35 cellular contexts compared by ENCODE assay signal in the genomic region with DNA sequence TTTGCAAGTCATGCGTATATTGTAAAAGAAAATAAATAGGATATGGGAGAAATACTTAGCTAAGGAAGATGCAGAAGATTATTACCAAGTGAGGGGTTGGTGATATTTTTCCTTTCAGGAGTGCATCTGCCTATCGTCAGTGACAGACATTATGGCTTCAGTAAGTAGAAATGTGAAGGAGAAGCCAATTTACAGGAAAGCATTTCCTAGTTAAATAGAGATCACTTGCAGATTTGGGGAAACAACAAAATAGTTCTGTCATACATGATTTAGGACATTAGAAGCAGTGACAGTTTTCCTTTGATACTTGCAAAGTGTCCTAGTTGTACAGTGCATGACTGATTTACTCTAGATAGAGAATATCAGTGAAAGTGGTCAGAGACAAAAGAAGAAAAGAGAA.
"Had no signal": no experiment of that assay in that cellular context is flagged by ENCODE, and none has a peak within 500 bp of the region (broad histone marks: within the 10 kb centered on the region; RNA-seq: fewer than 3 reads in every experiment).

No MANE protein-coding gene starts in this region.

- H3K4me1 Mint-ChIP-seq: activated CD4-positive, alpha-beta T cell treated with anti-CD3 and anti-CD28 coated beads for 36 hours; activated CD4-positive, alpha-beta T cell treated with anti-CD3 and anti-CD28 coated beads, Interleukin-2, amount 10 ng/mL, durations not matched to agents 7 days and 5 days; activated naive CD8-positive, alpha-beta T cell treated with anti-CD3 and anti-CD28 coated beads for 36 hours; activated T-helper 17 cell treated with anti-CD3 and anti-CD28 coated beads, Interleukin-2, amount 50 U/mL, for 72 hours had no signal

- H3K36me3 ChIP-seq: adrenal gland, brain microvascular endothelial cell, breast epithelium, WERI-Rb-1 had no signal

- H3K36me3 Mint-ChIP-seq: activated CD4-positive, alpha-beta memory T cell treated with anti-CD3 and anti-CD28 coated beads for 36 hours; activated naive CD8-positive, alpha-beta T cell treated with anti-CD3 and anti-CD28 coated beads for 36 hours had no signal

- H3K27ac Mint-ChIP-seq: activated CD4-positive, alpha-beta memory T cell treated with anti-CD3 and anti-CD28 coated beads for 36 hours; activated CD4-positive, alpha-beta T cell treated with anti-CD3 and anti-CD28 coated beads for 36 hours; activated CD4-positive, alpha-beta T cell treated with anti-CD3 and anti-CD28 coated beads, Interleukin-2, amount 10 ng/mL, durations not matched to agents 7 days and 5 days; activated CD8-positive, alpha-beta T cell treated with anti-CD3 and anti-CD28 coated beads for 36 hours; activated naive CD4-positive, alpha-beta T cell treated with anti-CD3 and anti-CD28 coated beads for 36 hours; activated naive CD4-positive, alpha-beta T cell treated with anti-CD3 and anti-CD28 coated beads, Interleukin-2, amount 50 U/mL, for 72 hours; activated naive CD8-positive, alpha-beta T cell treated with anti-CD3 and anti-CD28 coated beads for 36 hours; activated T-cell treated with anti-CD3 and anti-CD28 coated beads, Interleukin-2, amount 50 U/mL, for 72 hours; activated T-helper 1 cell treated with anti-CD3 and anti-CD28 coated beads, Interleukin-12 subunit alpha, Interleukin-12 subunit beta, Interleukin-2, Interleukin-4 antibody, amounts not matched to agents 30 ng/mL and 10 ng/mL and 1 ng/mL, durations not matched to agents 14 hours and 24 hours and 36 hours; activated T-helper 17 cell treated with anti-CD3 and anti-CD28 coated beads, Interleukin-2, amount 50 U/mL, for 72 hours; T-helper 2 cell treated with Interferon-gamma antibody and Interleukin-4, amounts not matched to agents 5 μg/mL and 100 μg/mL, for 36 hours; WTC11 had no signal

- H3K9me3 ChIP-seq: adrenal gland, body of pancreas had no signal

- H3K4me3 Mint-ChIP-seq: activated CD4-positive, alpha-beta memory T cell treated with anti-CD3 and anti-CD28 coated beads for 36 hours; activated CD4-positive, alpha-beta T cell treated with anti-CD3 and anti-CD28 coated beads for 36 hours; activated CD4-positive, alpha-beta T cell treated with anti-CD3 and anti-CD28 coated beads, Interleukin-2, amount 10 ng/mL, durations not matched to agents 7 days and 5 days; activated CD8-positive, alpha-beta T cell treated with anti-CD3 and anti-CD28 coated beads for 36 hours; activated naive CD4-positive, alpha-beta T cell treated with anti-CD3 and anti-CD28 coated beads for 36 hours; activated naive CD8-positive, alpha-beta T cell treated with anti-CD3 and anti-CD28 coated beads for 36 hours; activated T-cell treated with anti-CD3 and anti-CD28 coated beads, Interleukin-2, amount 50 U/mL, for 4 hours; activated T-cell treated with anti-CD3 and anti-CD28 coated beads, Interleukin-2, amount 50 U/mL, for 72 hours; activated T-helper 1 cell treated with anti-CD3 and anti-CD28 coated beads, Interleukin-12 subunit alpha, Interleukin-12 subunit beta, Interleukin-2, Interleukin-4 antibody, amounts not matched to agents 30 ng/mL and 10 ng/mL and 1 ng/mL, durations not matched to agents 14 hours and 24 hours and 36 hours; activated T-helper 17 cell treated with anti-CD3 and anti-CD28 coated beads, Interleukin-2, amount 50 U/mL, for 72 hours; T-helper 2 cell treated with Interferon-gamma antibody and Interleukin-4, amounts not matched to agents 5 μg/mL and 100 μg/mL, for 36 hours; WTC11 had no signal

- H3K4me3 ChIP-seq: adrenal gland, body of pancreas, breast epithelium had no signal

- H3K9me3 Mint-ChIP-seq: activated CD4-positive, alpha-beta T cell treated with anti-CD3 and anti-CD28 coated beads, Interleukin-2, amount 10 ng/mL, durations not matched to agents 7 days and 5 days; activated T-helper 1 cell treated with anti-CD3 and anti-CD28 coated beads, Interleukin-12 subunit alpha, Interleukin-12 subunit beta, Interleukin-2, Interleukin-4 antibody, amounts not matched to agents 30 ng/mL and 10 ng/mL and 1 ng/mL, durations not matched to agents 14 hours and 24 hours and 36 hours; T-helper 2 cell treated with Interferon-gamma antibody and Interleukin-4, amounts not matched to agents 5 μg/mL and 100 μg/mL, for 36 hours had no signal

- H3K27me3 Mint-ChIP-seq: activated CD4-positive, alpha-beta memory T cell treated with anti-CD3 and anti-CD28 coated beads for 36 hours; activated CD4-positive, alpha-beta T cell treated with anti-CD3 and anti-CD28 coated beads for 36 hours; activated CD4-positive, alpha-beta T cell treated with anti-CD3 and anti-CD28 coated beads, Interleukin-2, amount 10 ng/mL, durations not matched to agents 7 days and 5 days; activated CD8-positive, alpha-beta T cell treated with anti-CD3 and anti-CD28 coated beads for 36 hours; activated naive CD8-positive, alpha-beta T cell treated with anti-CD3 and anti-CD28 coated beads for 36 hours; activated T-helper 17 cell treated with anti-CD3 and anti-CD28 coated beads, Interleukin-2, amount 50 U/mL, for 72 hours had no signal

- DNase-seq: activated CD4-positive, alpha-beta memory T cell treated with anti-CD3 and anti-CD28 coated beads for 36 hours; activated CD4-positive, alpha-beta T cell treated with anti-CD3 and anti-CD28 coated beads for 1 hour; activated CD4-positive, alpha-beta T cell treated with anti-CD3 and anti-CD28 coated beads for 36 hours; activated CD4-positive, alpha-beta T cell treated with anti-CD3 and anti-CD28 coated beads for 48 hours; activated CD4-positive, alpha-beta T cell treated with anti-CD3 and anti-CD28 coated beads, Interleukin-2, amount 10 ng/mL, durations not matched to agents 7 days and 5 days; activated CD4-positive, CD25-positive, alpha-beta regulatory T cell; activated CD8-positive, alpha-beta memory T cell treated with anti-CD3 and anti-CD28 coated beads, Interleukin-2, amount 50 U/mL, for 4 hours; activated CD8-positive, alpha-beta T cell treated with anti-CD3 and anti-CD28 coated beads for 36 hours; activated effector memory CD4-positive, alpha-beta T cell treated with anti-CD3 and anti-CD28 coated beads, Interleukin-2, amount 50 U/mL, for 16 hours; activated gamma-delta T cell treated with Interleukin-2 at 50 U/mL for 16 hours; activated naive CD4-positive, alpha-beta T cell; activated naive CD4-positive, alpha-beta T cell treated with anti-CD3 and anti-CD28 coated beads for 36 hours; activated naive CD4-positive, alpha-beta T cell treated with anti-CD3 and anti-CD28 coated beads, Interleukin-2, amount 50 U/mL, for 16 hours; activated naive CD8-positive, alpha-beta T cell treated with anti-CD3 and anti-CD28 coated beads for 36 hours; activated T-cell treated with anti-CD3 and anti-CD28 coated beads for 4 hours; activated T-cell treated with anti-CD3 and anti-CD28 coated beads, Interleukin-2, amount 50 U/mL, for 1 hour; activated T-cell treated with anti-CD3 and anti-CD28 coated beads, Interleukin-2, amount 50 U/mL, for 4 hours; activated T-cell treated with anti-CD3 and anti-CD28 coated beads, Interleukin-2, amount 50 U/mL, for 72 hours; adrenal gland; amniotic stem cell; aorta; body of pancreas; brain microvascular endothelial cell; central memory CD4-positive, alpha-beta T cell; T-helper 2 cell; T-helper 9 cell; WERI-Rb-1 had no signal

- FAIRE-seq: astrocyte had no signal

- ATAC-seq: activated CD4-positive, alpha-beta T cell treated with anti-CD3 and anti-CD28 coated beads for 36 hours; activated CD4-positive, CD25-positive, alpha-beta regulatory T cell treated with anti-CD3 and anti-CD28 coated beads, Interleukin-2, amount 50 U/mL, for 24 hours; activated CD8-positive, alpha-beta T cell treated with anti-CD3 and anti-CD28 coated beads for 36 hours; activated naive CD4-positive, alpha-beta T cell treated with anti-CD3 and anti-CD28 coated beads, Interleukin-2, amount 50 U/mL, for 72 hours; activated T-cell treated with anti-CD3 and anti-CD28 coated beads, Interleukin-2, amount 50 U/mL, for 4 hours; activated T-cell treated with anti-CD3 and anti-CD28 coated beads, Interleukin-2, amount 50 U/mL, for 72 hours; activated T-helper 17 cell treated with anti-CD3 and anti-CD28 coated beads, Interleukin-2, amount 50 U/mL, for 72 hours; body of pancreas had no signal

- H3K27ac ChIP-seq: adrenal gland, body of pancreas, brain microvascular endothelial cell, breast epithelium, WERI-Rb-1 had no signal

- H3K27me3 ChIP-seq: adrenal gland, body of pancreas, brain microvascular endothelial cell, breast epithelium had no signal

- H3K4me1 ChIP-seq: adrenal gland, body of pancreas, breast epithelium had no signal
